ENCODE assay signal across 1 cellular context in genomic region chr19:5354403-5354802, GRCh38.
TF ChIP-seq lines count a peak whose summit lies in the region.

No MANE protein-coding gene starts in this region.

TF ChIP-seq in HEK293, 187 proteins besides CTCF, POLR2A, EP300 and RAD21 (continued from another document):
- TF ChIP-seq, protein P1, sequence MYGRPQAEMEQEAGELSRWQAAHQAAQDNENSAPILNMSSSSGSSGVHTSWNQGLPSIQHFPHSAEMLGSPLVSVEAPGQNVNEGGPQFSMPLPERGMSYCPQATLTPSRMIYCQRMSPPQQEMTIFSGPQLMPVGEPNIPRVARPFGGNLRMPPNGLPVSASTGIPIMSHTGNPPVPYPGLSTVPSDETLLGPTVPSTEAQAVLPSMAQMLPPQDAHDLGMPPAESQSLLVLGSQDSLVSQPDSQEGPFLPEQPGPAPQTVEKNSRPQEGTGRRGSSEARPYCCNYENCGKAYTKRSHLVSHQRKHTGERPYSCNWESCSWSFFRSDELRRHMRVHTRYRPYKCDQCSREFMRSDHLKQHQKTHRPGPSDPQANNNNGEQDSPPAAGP (tag by site-specific recombination; IDR thresholded peaks at IDR 0.05), result peak; percentile 85
- TF ChIP-seq ZNF26 (tag by site-specific recombination; IDR thresholded peaks at IDR 0.05) (no peak), ZNF837 (tag by site-specific recombination; IDR thresholded peaks at IDR 0.05) (no peak), GLIS2 (tag by site-specific recombination; IDR thresholded peaks at IDR 0.05) (no peak)
TF ChIP-seq in HEK293: peak in this region for 7.
